In the genomic region with DNA sequence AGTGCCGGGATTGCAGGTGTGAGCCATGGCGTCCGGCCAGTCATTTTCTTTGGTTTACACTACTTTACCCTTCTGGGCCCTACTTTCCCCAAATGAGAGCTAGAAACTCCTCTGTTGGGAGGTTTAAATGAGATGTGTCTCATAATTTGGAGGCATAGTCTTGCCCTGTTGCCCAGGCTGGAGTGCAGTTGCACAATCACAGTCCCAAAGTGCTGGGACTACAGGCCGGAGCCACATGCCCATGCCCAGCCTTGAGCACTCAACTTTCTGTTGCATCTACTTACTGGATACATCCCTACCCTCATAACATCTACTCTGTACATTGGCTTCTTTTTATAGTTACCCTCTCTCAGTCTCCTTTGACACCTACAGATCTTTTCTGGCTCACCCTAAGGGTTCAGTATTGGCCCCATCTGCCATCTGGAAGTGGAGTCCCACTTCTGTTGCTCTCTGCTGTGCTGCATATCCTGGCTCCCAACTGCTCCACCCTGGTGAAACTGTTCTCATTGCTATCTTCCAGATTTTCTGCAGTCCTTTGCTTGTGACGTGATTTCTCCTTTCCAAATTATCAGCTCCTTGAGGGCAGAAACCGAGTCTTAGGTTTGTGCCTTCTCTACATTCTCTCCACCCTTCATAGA, we compare ENCODE assay signal across 1 cellular context.
A peak's percentile ranks its signal among the peaks of the same experiment; 100 is the strongest.
TF ChIP-seq lines count a peak whose summit lies in the region.

No MANE protein-coding gene starts in this region.

TF ChIP-seq in IMR-90, 13 proteins besides CTCF, POLR2A, EP300 and RAD21:
- TF ChIP-seq SMC3 (IDR thresholded peaks at IDR 0.05; ENCODE audit: low read depth, low read length) (no peak), CEBPB (IDR thresholded peaks at IDR 0.05; ENCODE audit: low read depth, low read length) (peak; percentile 74), RCOR1 (IDR thresholded peaks at IDR 0.05; ENCODE audit: insufficient replicate concordance, low read length) (no peak)
